Comparison of ENCODE assay signal across 21 cellular contexts in genomic region chr6:98027898-98028297, GRCh38.
DNase-seq lines count a peak whose midpoint lies in the region; ATAC-seq, FAIRE-seq and TF ChIP-seq lines count a peak whose summit lies in the region.
"Had no signal": no experiment of that assay in that cellular context is flagged by ENCODE, and none has a peak within 500 bp of the region (broad histone marks: within the 10 kb centered on the region; RNA-seq: fewer than 3 reads in every experiment).

No MANE protein-coding gene starts in this region.

- H3K4me3 Mint-ChIP-seq in GM23338: no peak overlapping the region
- H3K4me3 Mint-ChIP-seq: B cell; CD4-positive, alpha-beta T cell; CD8-positive, alpha-beta T cell had no signal

- no peaks in the 10 kb centered on the region for H3F3A ChIP-seq in GM23338 (replicated peaks; ENCODE audit: low read depth)

- ATAC-seq in A549 (no peak), GM23338 (no peak), K562 (no peak)
- ATAC-seq: CD8-positive, alpha-beta T cell; GM12878 had no signal

- TF ChIP-seq RAD21 in A549 (conservative IDR thresholded peaks at IDR 0.05 in 1 of 2, IDR thresholded peaks at IDR 0.05 in 1 of 2) (no peak), K562 (CRISPR knock-in tag; conservative IDR thresholded peaks at IDR 0.05 in 1 of 2, IDR thresholded peaks at IDR 0.05 in 1 of 2) (no peak)

- peak overlapping the region; percentile 28; the same call in 1 of the 2 replicates for H3K27ac Mint-ChIP-seq in GM23338
- H3K27ac Mint-ChIP-seq: B cell; CD4-positive, alpha-beta T cell; CD8-positive, alpha-beta T cell had no signal

- H3K9me1 ChIP-seq in K562 (ENCODE audit: control insufficient read depth, insufficient read depth, low read length): no peaks in the 10 kb centered on the region

- TF ChIP-seq POLR2A in A549 (IDR thresholded peaks at IDR 0.05; ENCODE audit: low read length): no peak
- TF ChIP-seq POLR2A in K562 (conservative IDR thresholded peaks at IDR 0.05): no peak

- H3K79me2 ChIP-seq in GM23338 (replicated peaks; ENCODE audit: insufficient read depth): no peaks in the 10 kb centered on the region
- H3K79me2 ChIP-seq in K562 (ENCODE audit: control insufficient read depth, insufficient read depth, low read length): no peaks in the 10 kb centered on the region

- no peak overlapping the region for H3K9ac ChIP-seq in K562 (ENCODE audit: insufficient read depth in 1 of 2, low read depth in 2 of 2, low read length in 2 of 2)
- H3K9ac ChIP-seq: BLaER1 treated with 17β-estradiol and CSF1 and Interleukin-3, amounts not matched to agents 10 nM and 100 nM had no signal

- FAIRE-seq in A549 (lab: Jason Lieb, UNC): no peak
- no peak for FAIRE-seq in K562 (lab: Jason Lieb, UNC)
- FAIRE-seq: A204.1, D721Med, GM12878, GM19239 had no signal

- BruUV-seq in K562 (replicated peaks; lab: Mats Ljungman, UMichigan): no TSS peak

- no peak overlapping the region for H2AFZ ChIP-seq in GM23338
- no peak overlapping the region for H2AFZ ChIP-seq in K562 (ENCODE audit: low read depth, low read length)

- POLR2A ChIA-PET in A549 (lab: Yijun Ruan, JAX) (no interaction called here), K562 (lab: Yijun Ruan, JAX) (no interaction called here)

- H3K36me3 ChIP-seq in GM23338 (ENCODE audit: insufficient read depth) (no peaks in the 10 kb centered on the region), K562 (ENCODE audit: control insufficient read depth, insufficient read depth, low read length) (no peaks in the 10 kb centered on the region)
- H3K36me3 ChIP-seq: BLaER1 treated with 17β-estradiol and CSF1 and Interleukin-3, amounts not matched to agents 10 nM and 100 nM had no signal

- CTCF ChIA-PET in A549 (lab: Yijun Ruan, JAX): no interaction called here
- CTCF ChIA-PET in K562 (lab: Yijun Ruan, JAX; ENCODE audit: low intra/inter-chr PET ratio): no interaction called here

- H3K4me2 ChIP-seq in A549 (no peak overlapping the region), GM23338 (no peak overlapping the region), K562 (ENCODE audit: insufficient read depth, low read length) (no peak overlapping the region)
- H3K4me2 ChIP-seq: BLaER1 treated with 17β-estradiol and CSF1 and Interleukin-3, amounts not matched to agents 10 nM and 100 nM had no signal

- TF ChIP-seq CTCF in A549 (IDR thresholded peaks at IDR 0.05) (no peak), GM23338 (conservative IDR thresholded peaks at IDR 0.05; ENCODE audit: low read depth in 2 of 2) (no peak), K562 (IDR thresholded peaks at IDR 0.05 in 2 of 3, conservative IDR thresholded peaks at IDR 0.05 in 1 of 3; ENCODE audit: insufficient read depth in 2 of 3, low read depth in 1 of 3, low read length in 3 of 3) (no peak)

- no peaks in the 10 kb centered on the region for H3K9me2 ChIP-seq in GM23338 (ENCODE audit: insufficient read depth)

- in situ Hi-C loops in K562 (cut with MboI): no loop called here

- H3K4me1 Mint-ChIP-seq in GM23338: peaks cover 2% of the 10 kb centered on the region; the same call in 1 of the 3 replicates
- H3K4me1 Mint-ChIP-seq: B cell had no signal

- H3K4me1 ChIP-seq in A549: no peaks in the 10 kb centered on the region
- no peaks in the 10 kb centered on the region for H3K4me1 ChIP-seq in GM23338 (ENCODE audit: insufficient read depth)
- no peaks in the 10 kb centered on the region for H3K4me1 ChIP-seq in K562 (replicated peaks in 1 of 2; ENCODE audit: control insufficient read depth in 2 of 2, insufficient read depth in 2 of 2, low read length in 2 of 2)
- H3K4me1 ChIP-seq: Caco-2 had no signal

- no peaks in the 10 kb centered on the region for H3K9me3 Mint-ChIP-seq in GM23338
- H3K9me3 Mint-ChIP-seq: CD4-positive, alpha-beta T cell had no signal

- no peaks in the 10 kb centered on the region for H3K36me3 Mint-ChIP-seq in GM23338 (ENCODE audit: low read depth)
- H3K36me3 Mint-ChIP-seq: CD8-positive, alpha-beta T cell had no signal

- no peaks in the 10 kb centered on the region for H3K27me3 Mint-ChIP-seq in GM23338 (ENCODE audit: insufficient read depth, low read depth, poor library complexity)
- H3K27me3 Mint-ChIP-seq: B cell; CD4-positive, alpha-beta T cell had no signal

- H3K27ac ChIP-seq in A549 (no peak overlapping the region), GM23338 (ENCODE audit: low read depth) (no peak overlapping the region), K562 (ENCODE audit: extremely low read depth, low read depth, low read length) (no peak overlapping the region)
- H3K27ac ChIP-seq: BLaER1 treated with 17β-estradiol and CSF1 and Interleukin-3, amounts not matched to agents 10 nM and 100 nM; C4-2B had no signal

- TF ChIP-seq EP300 in A549 (IDR thresholded peaks at IDR 0.05) (no peak), K562 (IDR thresholded peaks at IDR 0.05; ENCODE audit: low read length) (no peak)

- H3K4me3 ChIP-seq in A549 (no peak overlapping the region), GM23338 (no peak overlapping the region), K562 (no peak overlapping the region)
- H3K4me3 ChIP-seq: BLaER1 treated with 17β-estradiol and CSF1 and Interleukin-3, amounts not matched to agents 10 nM and 100 nM; GM12878 had no signal

- no peak for DNase-seq in A549 (ENCODE audit: low read depth in 1 of 2, low spot score in 1 of 2)
- no peak for DNase-seq in GM23338 (ENCODE audit: low spot score)
- DNase-seq in K562 (ENCODE audit: extremely low read depth in 1 of 4, low spot score in 3 of 4): no peak
- DNase-seq in NCI-H1092 treated with DMSO at 0.1 percent for 48 hours (lab: John Stamatoyannopoulos, UW): no peak
- no peak for DNase-seq in DMS79 treated with DMSO at 0.1 percent for 48 hours (lab: John Stamatoyannopoulos, UW)
- DNase-seq: 8988T; AML-193; Caco-2; Calu3; CD4-positive, alpha-beta T cell; CD8-positive, alpha-beta T cell; DND-41; EL; GDM1 had no signal

- intact Hi-C loops in K562 (cut with micrococcal nuclease): no loop called here

- no peaks in the 10 kb centered on the region for H3K9me3 ChIP-seq in A549
- H3K9me3 ChIP-seq in K562 (replicated peaks; ENCODE audit: control insufficient read depth, insufficient read depth, low read depth, low read length): no peaks in the 10 kb centered on the region
- H3K9me3 ChIP-seq: Caco-2 had no signal

- H3K27me3 ChIP-seq in GM23338 (ENCODE audit: insufficient read depth): no peaks in the 10 kb centered on the region
- H3K27me3 ChIP-seq in K562 (ENCODE audit: control insufficient read depth in 2 of 2, insufficient read depth in 2 of 2, low read length in 2 of 2): no peaks in the 10 kb centered on the region
- H3K27me3 ChIP-seq: BLaER1 treated with 17β-estradiol and CSF1 and Interleukin-3, amounts not matched to agents 10 nM and 100 nM had no signal

- no peaks in the 10 kb centered on the region for H4K20me1 ChIP-seq in GM23338 (replicated peaks; ENCODE audit: insufficient read depth)
- no peaks in the 10 kb centered on the region for H4K20me1 ChIP-seq in K562 (replicated peaks; ENCODE audit: control insufficient read depth, insufficient read depth, low read length)
- H4K20me1 ChIP-seq: BLaER1 treated with 17β-estradiol and CSF1 and Interleukin-3, amounts not matched to agents 10 nM and 100 nM had no signal

- WGBS in A549 (ENCODE audit: missing lambda C conversion rate): 0% methylated on average over 2 of the region's 2 CpGs
- WGBS in K562 (ENCODE audit: insufficient coverage, low coverage, missing lambda C conversion rate): 0% methylated on average over 2 of the region's 2 CpGs

TF ChIP-seq in A549, 52 proteins besides CTCF, POLR2A, EP300 and RAD21:
- peak; percentile 36 for TF ChIP-seq MAFK (IDR thresholded peaks at IDR 0.05; ENCODE audit: partially characterized antibody)
- TF ChIP-seq MYC (IDR thresholded peaks at IDR 0.05; ENCODE audit: borderline replicate concordance, low read length): no peak

TF ChIP-seq in K562, 482 proteins besides CTCF, POLR2A, EP300 and RAD21:
- no peak for TF ChIP-seq NFE2 (IDR thresholded peaks at IDR 0.05; ENCODE audit: low read depth)
- no peak for TF ChIP-seq IFI16 (CRISPR knock-in tag; IDR thresholded peaks at IDR 0.05)
- peak; percentile 27; the same call in 1 of the 2 replicates for TF ChIP-seq ZNF316 (IDR thresholded peaks at IDR 0.05)
- TF ChIP-seq ZNF133 (CRISPR knock-in tag; IDR thresholded peaks at IDR 0.05): no peak

Comparison
In these comparisons a context has a peak if more than half of its experiments do, and no peak if none do; other contexts are left out.
1. Of the 35 proteins assayed by ChIP-seq in both K562 and A549: peak only in K562: none; only in A549: MAFK; in both: none; in neither: 34.